Comparison of ENCODE assay signal across 35 cellular contexts in the genomic region with DNA sequence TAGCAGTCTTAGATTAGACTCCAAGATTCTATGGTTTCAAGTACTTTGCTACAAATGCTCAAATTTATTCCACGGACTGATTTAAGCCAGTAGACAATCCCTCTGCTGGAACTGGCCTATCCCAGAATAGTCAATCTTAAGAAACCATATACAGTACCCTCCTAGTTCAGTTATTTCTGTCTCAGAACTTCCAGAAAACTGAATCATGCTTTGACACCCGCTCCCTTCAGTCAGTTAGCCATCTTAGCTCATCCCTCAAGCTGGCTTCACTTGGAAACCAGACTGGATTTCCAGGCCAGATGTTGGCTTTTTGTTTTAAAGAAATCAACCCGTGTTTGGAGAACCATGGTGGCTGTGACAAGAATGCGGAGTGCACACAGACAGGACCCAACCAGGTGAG.
"Had no signal": no experiment of that assay in that cellular context is flagged by ENCODE, and none has a peak within 500 bp of the region (broad histone marks: within the 10 kb centered on the region; RNA-seq: fewer than 3 reads in every experiment).

No MANE protein-coding gene starts in this region.

- ATAC-seq: activated CD8-positive, alpha-beta T cell treated with anti-CD3 and anti-CD28 coated beads for 36 hours; activated naive CD4-positive, alpha-beta T cell treated with anti-CD3 and anti-CD28 coated beads, Interleukin-2, amount 50 U/mL, for 72 hours; activated T-cell treated with anti-CD3 and anti-CD28 coated beads, Interleukin-2, amount 50 U/mL, for 4 hours; activated T-cell treated with anti-CD3 and anti-CD28 coated beads, Interleukin-2, amount 50 U/mL, for 72 hours; activated T-helper 17 cell treated with anti-CD3 and anti-CD28 coated beads, Interleukin-2, amount 50 U/mL, for 72 hours; body of pancreas had no signal

- H3K4me3 ChIP-seq: adrenal gland, body of pancreas, breast epithelium had no signal

- DNase-seq: activated B cell treated with CpG ODN at 0.5 μM for 24 hours; activated CD4-positive, alpha-beta memory T cell treated with anti-CD3 and anti-CD28 coated beads for 36 hours; activated CD4-positive, alpha-beta T cell treated with anti-CD3 and anti-CD28 coated beads for 4 hours; activated CD4-positive, alpha-beta T cell treated with anti-CD3 and anti-CD28 coated beads, Interleukin-2, amount 10 ng/mL, durations not matched to agents 24 days and 14 days; activated CD4-positive, alpha-beta T cell treated with anti-CD3 and anti-CD28 coated beads, Interleukin-2, amount 50 U/mL, for 1 hour; activated CD4-positive, alpha-beta T cell treated with anti-CD3 and anti-CD28 coated beads, Interleukin-2, amount 50 U/mL, for 4 hours; activated CD4-positive, CD25-positive, alpha-beta regulatory T cell treated with anti-CD3 and anti-CD28 coated beads, Interleukin-2, amount 50 U/mL, for 72 hours; activated CD8-positive, alpha-beta memory T cell treated with anti-CD3 and anti-CD28 coated beads, Interleukin-2, amount 50 U/mL, for 4 hours; activated CD8-positive, alpha-beta T cell treated with anti-CD3 and anti-CD28 coated beads for 36 hours; activated effector memory CD4-positive, alpha-beta T cell treated with anti-CD3 and anti-CD28 coated beads, Interleukin-2, amount 50 U/mL, for 16 hours; activated gamma-delta T cell treated with Interleukin-2 at 50 U/mL for 16 hours; activated naive CD4-positive, alpha-beta T cell; activated naive CD4-positive, alpha-beta T cell treated with anti-CD3 and anti-CD28 coated beads for 36 hours; activated naive CD4-positive, alpha-beta T cell treated with anti-CD3 and anti-CD28 coated beads, Interleukin-2, amount 50 U/mL, for 16 hours; activated naive CD8-positive, alpha-beta T cell treated with anti-CD3 and anti-CD28 coated beads for 36 hours; activated T-cell treated with anti-CD3 and anti-CD28 coated beads for 4 hours; activated T-cell treated with anti-CD3 and anti-CD28 coated beads, Interleukin-2, amount 50 U/mL, for 1 hour; activated T-cell treated with anti-CD3 and anti-CD28 coated beads, Interleukin-2, amount 50 U/mL, for 4 hours; activated T-cell treated with anti-CD3 and anti-CD28 coated beads, Interleukin-2, amount 50 U/mL, for 72 hours; adrenal gland; amniotic stem cell; aorta; body of pancreas; brain microvascular endothelial cell; central memory CD4-positive, alpha-beta T cell; T-helper 1 cell; T-helper 2 cell; T-helper 9 cell had no signal

- H3K36me3 Mint-ChIP-seq: activated CD4-positive, alpha-beta memory T cell treated with anti-CD3 and anti-CD28 coated beads for 36 hours; activated naive CD4-positive, alpha-beta T cell treated with anti-CD3 and anti-CD28 coated beads, Interleukin-2, amount 50 U/mL, for 72 hours; activated naive CD8-positive, alpha-beta T cell treated with anti-CD3 and anti-CD28 coated beads for 36 hours had no signal

- H3K27ac ChIP-seq: adrenal gland, body of pancreas, brain microvascular endothelial cell, breast epithelium, VCaP had no signal

- H3K4me3 Mint-ChIP-seq: activated B cell treated with CpG ODN at 0.5 μM for 24 hours; activated CD4-positive, alpha-beta memory T cell treated with anti-CD3 and anti-CD28 coated beads for 36 hours; activated CD4-positive, alpha-beta T cell treated with anti-CD3 and anti-CD28 coated beads, Interleukin-2, amount 10 ng/mL, durations not matched to agents 24 days and 14 days; activated CD8-positive, alpha-beta T cell treated with anti-CD3 and anti-CD28 coated beads for 36 hours; activated naive CD4-positive, alpha-beta T cell treated with anti-CD3 and anti-CD28 coated beads for 36 hours; activated naive CD8-positive, alpha-beta T cell treated with anti-CD3 and anti-CD28 coated beads for 36 hours; activated T-cell treated with anti-CD3 and anti-CD28 coated beads, Interleukin-2, amount 50 U/mL, for 4 hours; activated T-cell treated with anti-CD3 and anti-CD28 coated beads, Interleukin-2, amount 50 U/mL, for 72 hours; activated T-helper 1 cell treated with anti-CD3 and anti-CD28 coated beads, Interleukin-12 subunit alpha, Interleukin-12 subunit beta, Interleukin-2, Interleukin-4 antibody, amounts not matched to agents 30 ng/mL and 10 ng/mL and 1 ng/mL, durations not matched to agents 14 hours and 24 hours and 36 hours; activated T-helper 17 cell treated with anti-CD3 and anti-CD28 coated beads, Interleukin-2, amount 50 U/mL, for 72 hours; T-helper 1 cell treated with Interleukin-12 subunit alpha and Interleukin-12 subunit beta and Interleukin-4 antibody, amounts not matched to agents 30 μg/mL and 1 μg/mL, for 36 hours; T-helper 2 cell treated with Interferon-gamma antibody and Interleukin-4, amounts not matched to agents 5 μg/mL and 100 μg/mL, for 36 hours had no signal

- H3K9me3 ChIP-seq: adrenal gland, body of pancreas, breast epithelium had no signal

- H3K36me3 ChIP-seq: adrenal gland, brain microvascular endothelial cell, breast epithelium had no signal

- H3K4me1 Mint-ChIP-seq: activated B cell treated with CpG ODN at 0.5 μM for 24 hours; activated CD4-positive, alpha-beta T cell treated with anti-CD3 and anti-CD28 coated beads, Interleukin-2, amount 10 ng/mL, durations not matched to agents 24 days and 14 days; activated naive CD8-positive, alpha-beta T cell treated with anti-CD3 and anti-CD28 coated beads for 36 hours; activated T-helper 17 cell treated with anti-CD3 and anti-CD28 coated beads, Interleukin-2, amount 50 U/mL, for 72 hours had no signal

- H3K27me3 ChIP-seq: adrenal gland, body of pancreas, brain microvascular endothelial cell, breast epithelium had no signal

- H3K9me3 Mint-ChIP-seq: activated B cell treated with CpG ODN at 0.5 μM for 24 hours; activated CD4-positive, alpha-beta memory T cell treated with anti-CD3 and anti-CD28 coated beads for 36 hours; activated CD4-positive, alpha-beta T cell treated with anti-CD3 and anti-CD28 coated beads, Interleukin-2, amount 10 ng/mL, durations not matched to agents 24 days and 14 days; activated CD8-positive, alpha-beta T cell treated with anti-CD3 and anti-CD28 coated beads for 36 hours; activated naive CD4-positive, alpha-beta T cell treated with anti-CD3 and anti-CD28 coated beads for 36 hours; activated naive CD4-positive, alpha-beta T cell treated with anti-CD3 and anti-CD28 coated beads, Interleukin-2, amount 50 U/mL, for 72 hours; activated naive CD8-positive, alpha-beta T cell treated with anti-CD3 and anti-CD28 coated beads for 36 hours; activated T-cell treated with anti-CD3 and anti-CD28 coated beads, Interleukin-2, amount 50 U/mL, for 4 hours; activated T-cell treated with anti-CD3 and anti-CD28 coated beads, Interleukin-2, amount 50 U/mL, for 72 hours; activated T-helper 17 cell treated with anti-CD3 and anti-CD28 coated beads, Interleukin-2, amount 50 U/mL, for 72 hours; T-helper 1 cell treated with Interleukin-12 subunit alpha and Interleukin-12 subunit beta and Interleukin-4 antibody, amounts not matched to agents 30 μg/mL and 1 μg/mL, for 36 hours; T-helper 2 cell treated with Interferon-gamma antibody and Interleukin-4, amounts not matched to agents 5 μg/mL and 100 μg/mL, for 36 hours had no signal

- H3K27ac Mint-ChIP-seq: activated B cell treated with CpG ODN at 0.5 μM for 24 hours; activated CD4-positive, alpha-beta memory T cell treated with anti-CD3 and anti-CD28 coated beads for 36 hours; activated CD4-positive, alpha-beta T cell treated with anti-CD3 and anti-CD28 coated beads, Interleukin-2, amount 10 ng/mL, durations not matched to agents 24 days and 14 days; activated CD8-positive, alpha-beta T cell treated with anti-CD3 and anti-CD28 coated beads for 36 hours; activated naive CD4-positive, alpha-beta T cell treated with anti-CD3 and anti-CD28 coated beads for 36 hours; activated naive CD4-positive, alpha-beta T cell treated with anti-CD3 and anti-CD28 coated beads, Interleukin-2, amount 50 U/mL, for 72 hours; activated naive CD8-positive, alpha-beta T cell treated with anti-CD3 and anti-CD28 coated beads for 36 hours; activated T-cell treated with anti-CD3 and anti-CD28 coated beads, Interleukin-2, amount 50 U/mL, for 72 hours; activated T-helper 1 cell treated with anti-CD3 and anti-CD28 coated beads, Interleukin-12 subunit alpha, Interleukin-12 subunit beta, Interleukin-2, Interleukin-4 antibody, amounts not matched to agents 30 ng/mL and 10 ng/mL and 1 ng/mL, durations not matched to agents 14 hours and 24 hours and 36 hours; activated T-helper 17 cell treated with anti-CD3 and anti-CD28 coated beads, Interleukin-2, amount 50 U/mL, for 72 hours; T-helper 1 cell treated with Interleukin-12 subunit alpha and Interleukin-12 subunit beta and Interleukin-4 antibody, amounts not matched to agents 30 μg/mL and 1 μg/mL, for 36 hours; T-helper 2 cell treated with Interferon-gamma antibody and Interleukin-4, amounts not matched to agents 5 μg/mL and 100 μg/mL, for 36 hours had no signal

- H3K4me1 ChIP-seq: adrenal gland, body of pancreas, breast epithelium had no signal
